31 cellular contexts compared by ENCODE assay signal in genomic region chr19:855566-856120, GRCh38. TPM values are rescaled to one million over a fixed set of nuclear protein-coding genes. Genes with fewer than 3 reads are reported as not detected.
"Had no signal": no experiment of that assay in that cellular context is flagged by ENCODE, and none has a peak within 500 bp of the region (broad histone marks: within the 10 kb centered on the region; RNA-seq: fewer than 3 reads in every experiment).

No MANE protein-coding gene starts in this region.

- H3K4me3 ChIP-seq: Peyer's patch, SJCRH30 had no signal

- H3K9me3 Mint-ChIP-seq: activated CD4-positive, alpha-beta memory T cell treated with anti-CD3 and anti-CD28 coated beads for 36 hours; activated CD4-positive, alpha-beta T cell treated with anti-CD3 and anti-CD28 coated beads, Interleukin-2, amount 10 ng/mL, durations not matched to agents 7 days and 5 days; activated naive CD4-positive, alpha-beta T cell treated with anti-CD3 and anti-CD28 coated beads, Interleukin-2, amount 50 U/mL, for 72 hours; activated T-cell treated with anti-CD3 and anti-CD28 coated beads, Interleukin-2, amount 50 U/mL, for 4 hours; central memory CD8-positive, alpha-beta T cell had no signal

- DNase-seq: activated CD4-positive, alpha-beta memory T cell treated with anti-CD3 and anti-CD28 coated beads for 36 hours; activated CD4-positive, alpha-beta T cell treated with anti-CD3 and anti-CD28 coated beads, Interleukin-2, amount 10 ng/mL, durations not matched to agents 7 days and 5 days; activated CD4-positive, CD25-positive, alpha-beta regulatory T cell; activated CD8-positive, alpha-beta memory T cell treated with anti-CD3 and anti-CD28 coated beads for 24 hours; activated effector memory CD4-positive, alpha-beta T cell treated with anti-CD3 and anti-CD28 coated beads, Interleukin-2, amount 50 U/mL, for 16 hours; activated naive CD4-positive, alpha-beta T cell treated with Interleukin-2 at 50 U/mL for 16 hours; activated T-cell treated with anti-CD3 and anti-CD28 coated beads, Interleukin-2, amount 50 U/mL, for 4 hours; amygdala; KG1; NCI-H1048; NCI-H146; NCI-H187 treated with DMSO at 0.1 percent for 48 hours; NCI-H2081 treated with DMSO at 0.1 percent for 48 hours; NCI-H2171 treated with DMSO at 0.1 percent for 48 hours; NCI-H226; NCI-H526; NK-92 treated with Interleukin-12 subunit alpha and Interleukin-12 subunit beta, amount 100 ng/mL, for 24 hours; Peyer's patch; Right ventricle myocardium superior; SJCRH30; T-helper 17 cell; T1000 had no signal

- ATAC-seq: activated naive CD4-positive, alpha-beta T cell treated with anti-CD3 and anti-CD28 coated beads, Interleukin-2, amount 50 U/mL, for 72 hours; activated T-cell treated with anti-CD3 and anti-CD28 coated beads, Interleukin-2, amount 50 U/mL, for 4 hours; T-helper 17 cell had no signal

- H3K4me1 Mint-ChIP-seq: brain; central memory CD8-positive, alpha-beta T cell had no signal

- H3K27ac ChIP-seq: Peyer's patch, RWPE1, SJCRH30 had no signal

- H3K4me3 Mint-ChIP-seq: activated CD4-positive, alpha-beta memory T cell treated with anti-CD3 and anti-CD28 coated beads for 36 hours; activated CD4-positive, alpha-beta T cell treated with anti-CD3 and anti-CD28 coated beads, Interleukin-2, amount 10 ng/mL, durations not matched to agents 7 days and 5 days; activated T-cell treated with anti-CD3 and anti-CD28 coated beads, Interleukin-2, amount 50 U/mL, for 4 hours; brain; central memory CD8-positive, alpha-beta T cell; T-helper 17 cell had no signal

- H3K9me3 ChIP-seq: Peyer's patch, SJCRH30 had no signal

- H3K27me3 Mint-ChIP-seq: T-helper 17 cell had no signal

- H3K36me3 Mint-ChIP-seq: activated CD4-positive, alpha-beta memory T cell treated with anti-CD3 and anti-CD28 coated beads for 36 hours; activated naive CD4-positive, alpha-beta T cell treated with anti-CD3 and anti-CD28 coated beads, Interleukin-2, amount 50 U/mL, for 72 hours; brain had no signal

- FAIRE-seq: astrocyte, TTC549 had no signal

- H3K27me3 ChIP-seq: SJCRH30 had no signal

- H3K36me3 ChIP-seq: Peyer's patch, SJCRH30 had no signal

- H3K27ac Mint-ChIP-seq: activated CD4-positive, alpha-beta memory T cell treated with anti-CD3 and anti-CD28 coated beads for 36 hours; activated CD4-positive, alpha-beta T cell treated with anti-CD3 and anti-CD28 coated beads, Interleukin-2, amount 10 ng/mL, durations not matched to agents 7 days and 5 days; activated naive CD4-positive, alpha-beta T cell treated with anti-CD3 and anti-CD28 coated beads, Interleukin-2, amount 50 U/mL, for 72 hours; brain; T-helper 17 cell had no signal

RNA-seq across cellular contexts. Expression of gene ELANE, which starts 3.5 kb away (rescaled TPM):
- total RNA-seq: activated CD4-positive, alpha-beta memory T cell treated with anti-CD3 and anti-CD28 coated beads for 36 hours; activated CD4-positive, alpha-beta T cell treated with anti-CD3 and anti-CD28 coated beads, Interleukin-2, amount 10 ng/mL, durations not matched to agents 7 days and 5 days; activated naive CD4-positive, alpha-beta T cell treated with anti-CD3 and anti-CD28 coated beads, Interleukin-2, amount 50 U/mL, for 72 hours; activated T-cell treated with anti-CD3 and anti-CD28 coated beads, Interleukin-2, amount 50 U/mL, for 4 hours; astrocyte; M059J; NCI-H460; Peyer's patch; SJCRH30; T-helper 17 cell had no signal

RNA-seq across cellular contexts. Expression of gene CFD, which starts 3.8 kb away (rescaled TPM):
- total RNA-seq: LHCN-M2 had no signal

RNA-seq across cellular contexts. Expression of gene PRTN3, which starts 14.8 kb away (rescaled TPM):
- total RNA-seq: activated CD4-positive, alpha-beta memory T cell treated with anti-CD3 and anti-CD28 coated beads for 36 hours; activated CD4-positive, alpha-beta T cell treated with anti-CD3 and anti-CD28 coated beads, Interleukin-2, amount 10 ng/mL, durations not matched to agents 7 days and 5 days; activated naive CD4-positive, alpha-beta T cell treated with anti-CD3 and anti-CD28 coated beads, Interleukin-2, amount 50 U/mL, for 72 hours; activated T-cell treated with anti-CD3 and anti-CD28 coated beads, Interleukin-2, amount 50 U/mL, for 4 hours; astrocyte; LHCN-M2; M059J; Peyer's patch; Right ventricle myocardium superior; SJCRH30; T-helper 17 cell had no signal

RNA-seq across cellular contexts. Expression of gene AZU1, which starts 28.0 kb away (rescaled TPM):
- total RNA-seq: activated CD4-positive, alpha-beta memory T cell treated with anti-CD3 and anti-CD28 coated beads for 36 hours; activated CD4-positive, alpha-beta T cell treated with anti-CD3 and anti-CD28 coated beads, Interleukin-2, amount 10 ng/mL, durations not matched to agents 7 days and 5 days; activated naive CD4-positive, alpha-beta T cell treated with anti-CD3 and anti-CD28 coated beads, Interleukin-2, amount 50 U/mL, for 72 hours; activated T-cell treated with anti-CD3 and anti-CD28 coated beads, Interleukin-2, amount 50 U/mL, for 4 hours; LHCN-M2; M059J; Peyer's patch; Right ventricle myocardium superior; SJCRH30 had no signal

RNA-seq across cellular contexts. Expression of gene PLPPR3, which starts 33.9 kb away (rescaled TPM):
- total RNA-seq: activated CD4-positive, alpha-beta memory T cell treated with anti-CD3 and anti-CD28 coated beads for 36 hours; activated CD4-positive, alpha-beta T cell treated with anti-CD3 and anti-CD28 coated beads, Interleukin-2, amount 10 ng/mL, durations not matched to agents 7 days and 5 days; activated naive CD4-positive, alpha-beta T cell treated with anti-CD3 and anti-CD28 coated beads, Interleukin-2, amount 50 U/mL, for 72 hours; LHCN-M2; Peyer's patch; Right ventricle myocardium superior; SJCRH30; T-helper 17 cell had no signal
